ENCODE assay signal across 33 cellular contexts in genomic region chr17:49874911-49875310, GRCh38. TPM values are rescaled to one million over a fixed set of nuclear protein-coding genes. Genes with fewer than 3 reads are reported as not detected.
"Had no signal": no experiment of that assay in that cellular context is flagged by ENCODE, and none has a peak within 500 bp of the region (broad histone marks: within the 10 kb centered on the region; RNA-seq: fewer than 3 reads in every experiment).

No MANE protein-coding gene starts in this region.

- H3K36me3 Mint-ChIP-seq: immature natural killer cell; stimulated activated memory B cell treated with anti-CD40 and anti-IgM and Interleukin-4, amounts not matched to agents 10 μg/mL and 1 μg/mL and 100 μg/mL, for 72 hours had no signal

- H3K4me2 ChIP-seq: smooth muscle cell had no signal

- H3K36me3 ChIP-seq: left lung, lower lobe of right lung, pancreas, prostate gland, stomach, tibial artery, upper lobe of left lung, vagina had no signal

- FAIRE-seq: islet of Langerhans, kidney, pancreas had no signal

- H3K9me3 Mint-ChIP-seq: immature natural killer cell; naive thymus-derived CD8-positive, alpha-beta T cell; nephron; neural crest cell; stimulated activated memory B cell treated with anti-CD40 and anti-IgM and Interleukin-4, amounts not matched to agents 10 μg/mL and 1 μg/mL and 100 μg/mL, for 72 hours had no signal

- H3K4me1 Mint-ChIP-seq: immature natural killer cell; neural crest cell; stimulated activated memory B cell treated with anti-CD40 and anti-IgM and Interleukin-4, amounts not matched to agents 10 μg/mL and 1 μg/mL and 100 μg/mL, for 72 hours had no signal

- H3K27ac Mint-ChIP-seq: immature natural killer cell; nephron; stimulated activated memory B cell treated with anti-CD40 and anti-IgM and Interleukin-4, amounts not matched to agents 10 μg/mL and 1 μg/mL and 100 μg/mL, for 72 hours had no signal

- H3K27me3 ChIP-seq: testis, upper lobe of left lung, vagina had no signal

- H3K4me3 ChIP-seq: left lung, lower lobe of right lung, pancreas, prostate gland, smooth muscle cell, stomach, testis, tibial artery, upper lobe of left lung, vagina had no signal

- H3K4me1 ChIP-seq: left lung, lower lobe of right lung, pancreas, prostate gland, testis, tibial artery, vagina had no signal

- H3K27ac ChIP-seq: left lung, lower lobe of right lung, pancreas, prostate gland, stomach, testis, tibial artery, vagina had no signal

- H3K9me3 ChIP-seq: left lung, lower lobe of right lung, pancreas, prostate gland, stomach, testis, tibial artery, upper lobe of left lung, vagina had no signal

- DNase-seq: hypothalamus; immature natural killer cell; kidney; left colon; left lung; lower lobe of right lung; mammary epithelial cell; mesenchymal stem cell; naive thymus-derived CD8-positive, alpha-beta T cell; nucleus accumbens; retina; stimulated activated CD4-positive, alpha-beta T cell treated with anti-CD3 and anti-CD28 coated beads, Interleukin-1b, Interleukin-23, amount 100 ng/mL, for 48 hours; stimulated activated CD4-positive, alpha-beta T cell treated with anti-CD3 and anti-CD28 coated beads, Interleukin-2, amount 100 ng/mL, for 48 hours; stimulated activated CD4-positive, alpha-beta T cell treated with anti-CD3 and anti-CD28 coated beads, Interleukin-4, amount 100 ng/mL, for 4 hours; stimulated activated CD8-positive, alpha-beta memory T cell treated with anti-CD3 and anti-CD28 coated beads, Interleukin-4, amount 100 ng/mL, for 48 hours; stimulated activated naive CD8-positive, alpha-beta T cell treated with anti-CD3 and anti-CD28 coated beads, Interleukin-15, Interleukin-2, amounts not matched to agents 100 U/mL and 50 U/mL, for 24 hours; stomach; testis; tibial artery; upper lobe of left lung had no signal

- H3K4me3 Mint-ChIP-seq: immature natural killer cell; nephron; neural crest cell; stimulated activated memory B cell treated with anti-CD40 and anti-IgM and Interleukin-4, amounts not matched to agents 10 μg/mL and 1 μg/mL and 100 μg/mL, for 72 hours had no signal

- ATAC-seq: left colon; left lung; lower lobe of right lung; naive thymus-derived CD8-positive, alpha-beta T cell; pancreas; right cardiac atrium; stimulated activated memory B cell treated with anti-CD40 and anti-IgM and Interleukin-4, amounts not matched to agents 10 μg/mL and 1 μg/mL and 100 μg/mL, for 72 hours; stimulated activated naive CD8-positive, alpha-beta T cell treated with anti-CD3 and anti-CD28 coated beads, Interleukin-15, Interleukin-2, amounts not matched to agents 100 U/mL and 50 U/mL, for 24 hours had no signal

RNA-seq across cellular contexts. Expression of gene TAC4, which starts 27.0 kb away (rescaled TPM):
- total RNA-seq: left colon; left lung; liver; lower lobe of right lung; mammary epithelial cell; mucosa of gallbladder; naive thymus-derived CD8-positive, alpha-beta T cell; neural crest cell; osteoblast; pancreas; prostate gland; smooth muscle cell; stomach; testis; upper lobe of left lung; vagina had no signal
- polyA plus RNA-seq: immature natural killer cell; liver; mammary epithelial cell; naive thymus-derived CD8-positive, alpha-beta T cell; pancreas; smooth muscle cell; stomach; urinary bladder had no signal
